ENCODE assay signal across 8 cellular contexts in genomic region chrX:153333821-153334653, GRCh38. TPM values are rescaled to one million over a fixed set of nuclear protein-coding genes. Genes with fewer than 3 reads are reported as not detected.
DNase-seq lines count a peak whose midpoint lies in the region; ATAC-seq, FAIRE-seq and TF ChIP-seq lines count a peak whose summit lies in the region.

TSS of gene ZNF275 (plus strand) at chrX:153334153. CDS start at chrX:153336680, 2,527 bp downstream.

- ATAC-seq in HG03064 (IDR thresholded peaks at IDR 0.05; ENCODE audit: low read depth, unreplicated experiment): peak; percentile 83
- peak; percentile 88 for ATAC-seq in WTC11

- H3K36me3 Mint-ChIP-seq in WTC11: peaks cover 9% of the 10 kb centered on the region

- H3K27me3 Mint-ChIP-seq in WTC11 (ENCODE audit: low read depth): peaks cover 7% of the 10 kb centered on the region

- TF ChIP-seq POLR2A in GM18526 (IDR thresholded peaks at IDR 0.05; ENCODE audit: extremely low read depth, insufficient read length): peak; percentile 70

- no peaks in the 10 kb centered on the region for H3K9me3 Mint-ChIP-seq in WTC11

- POLR2A ChIA-PET in WTC11 (lab: Charles Lee): no interaction called here

- H3K4me3 Mint-ChIP-seq in WTC11: peak within 1 kb of the TSS; percentile 90

- no peak within 1 kb of the TSS for H3K27ac Mint-ChIP-seq in WTC11

- FAIRE-seq in bronchial epithelial cell (lab: Jason Lieb, UNC): no peak

- CTCF ChIA-PET in WTC11 (lab: Charles Lee): interaction anchor here (1.3 kb wide), 2 partner anchors 79 to 127 kb away, joined by 3 to 7 read pairs; no protein-coding TSS in a partner anchor

- H3K4me1 ChIP-seq in ACC112 (ENCODE audit: control insufficient read depth, insufficient read depth, low read length, unreplicated experiment): peaks cover 6% of the 10 kb centered on the region

- peak within 1 kb of the TSS; percentile 64 for H3K27ac ChIP-seq in ACC112 (ENCODE audit: low read depth, low read length)

- TF ChIP-seq CTCF in WTC11 (IDR thresholded peaks at IDR 0.05) (no peak), bronchial epithelial cell (IDR thresholded peaks at IDR 0.05; ENCODE audit: insufficient read depth, low read length, severe bottlenecking) (no peak)

- H3K27me3 ChIP-seq in ACC112 (ENCODE audit: insufficient read depth, low read length) (peaks cover 5% of the 10 kb centered on the region), bronchial epithelial cell (ENCODE audit: control insufficient read depth, insufficient read depth, low read length) (no peaks in the 10 kb centered on the region)

- peaks cover 17% of the 10 kb centered on the region for H3K4me1 Mint-ChIP-seq in WTC11

- H3K79me2 ChIP-seq in ACC112 (ENCODE audit: control insufficient read depth, insufficient read depth, low read length, unreplicated experiment): peaks cover 19% of the 10 kb centered on the region

- H3K4me3 ChIP-seq in ACC112 (ENCODE audit: low read depth, low read length) (peak within 1 kb of the TSS; percentile 87), bronchial epithelial cell (ENCODE audit: low read depth, low read length) (peak within 1 kb of the TSS; percentile 67)

- DNase-seq in NCI-H2171 (lab: John Stamatoyannopoulos, UW) (peak; percentile 68), WTC11 (ENCODE audit: low spot score) (peak; percentile 67), bronchial epithelial cell (ENCODE audit: low read depth) (peak; percentile 19), inferior parietal cortex (ENCODE audit: extremely low spot score) (peak; percentile 64), smooth muscle cell of the brain vasculature (ENCODE audit: low read depth, low spot score) (peak; percentile 24)

- peak within 1 kb of the TSS; percentile 50 for H2AFZ ChIP-seq in ACC112 (ENCODE audit: low read length, unreplicated experiment)

- H3K36me3 ChIP-seq in ACC112 (ENCODE audit: insufficient read depth, low read length): no peaks in the 10 kb centered on the region
- H3K36me3 ChIP-seq in bronchial epithelial cell (ENCODE audit: control insufficient read depth, insufficient read depth, low read length): no peaks in the 10 kb centered on the region

TF ChIP-seq in WTC11, 78 proteins besides CTCF, POLR2A, EP300 and RAD21:
- TF ChIP-seq CBFB (CRISPR knock-in tag; IDR thresholded peaks at IDR 0.05; ENCODE audit: low read depth) (no peak), CREM (CRISPR knock-in tag; IDR thresholded peaks at IDR 0.05) (no peak), SP1 (CRISPR knock-in tag; conservative IDR thresholded peaks at IDR 0.05) (peak; percentile 64), AR (CRISPR knock-in tag; IDR thresholded peaks at IDR 0.05) (no peak), ELF4 (CRISPR knock-in tag; IDR thresholded peaks at IDR 0.05; ENCODE audit: low read depth) (no peak), PREB (CRISPR knock-in tag; IDR thresholded peaks at IDR 0.05; ENCODE audit: borderline replicate concordance) (no peak), ARID4B (CRISPR knock-in tag; IDR thresholded peaks at IDR 0.05; ENCODE audit: borderline replicate concordance) (no peak), ETV6 (CRISPR knock-in tag; IDR thresholded peaks at IDR 0.05) (no peak), FOXP1 (CRISPR knock-in tag; IDR thresholded peaks at IDR 0.05; ENCODE audit: borderline replicate concordance) (0 out of 2 replicates have a peak, but pooled peaks have one; percentile 46), ZMAT4 (CRISPR knock-in tag; IDR thresholded peaks at IDR 0.05) (no peak), ATF2 (CRISPR knock-in tag; IDR thresholded peaks at IDR 0.05; ENCODE audit: borderline replicate concordance, low read depth) (no peak), SMAD4 (CRISPR knock-in tag; IDR thresholded peaks at IDR 0.05) (no peak), JUN (CRISPR knock-in tag; IDR thresholded peaks at IDR 0.05) (no peak), PRRX2 (CRISPR knock-in tag; IDR thresholded peaks at IDR 0.05) (no peak)

RNA-seq across cellular contexts. Expression of gene ZNF275, which starts in this region (rescaled TPM):
- total RNA-seq in WTC11 (2021): 9.3 to 9.9 TPM (median 9.8 TPM) in 3 replicates
- 3.6 and 3.9 TPM in 2 replicates for total RNA-seq in bronchial epithelial cell

Comparison
In these comparisons a context has a peak if more than half of its experiments do, and no peak if none do; other contexts are left out.
1. Peak in every context shown above with its lines: DNase-seq, ATAC-seq, H3K4me3 ChIP-seq and H3K27ac ChIP-seq.